Comparison of ENCODE assay signal across 8 cellular contexts in genomic region chr6:89035252-89036106, GRCh38. TPM values are rescaled to one million over a fixed set of nuclear protein-coding genes. Genes with fewer than 3 reads are reported as not detected.
DNase-seq lines count a peak whose midpoint lies in the region; ATAC-seq, FAIRE-seq and TF ChIP-seq lines count a peak whose summit lies in the region.

No MANE protein-coding gene starts in this region.

- DNase-seq in GM12892 (ENCODE audit: insufficient read length) (no peak), SHP77 (lab: John Stamatoyannopoulos, UW) (peak; percentile 48 to 66), prostate gland (ENCODE audit: low spot score) (peak; percentile 93), epidermal melanocyte (ENCODE audit: insufficient read length, low spot score) (no peak), GF-D8 (lab: John Stamatoyannopoulos, UW) (no peak)

- H3K36me3 ChIP-seq in gastroesophageal sphincter, result no peaks in the 10 kb centered on the region
- H3K36me3 ChIP-seq in prostate gland, result no peaks in the 10 kb centered on the region

- no peaks in the 10 kb centered on the region for H3K27me3 ChIP-seq in gastroesophageal sphincter
- no peaks in the 10 kb centered on the region for H3K27me3 ChIP-seq in prostate gland (replicated peaks; ENCODE audit: insufficient read depth)

- H3K4me1 ChIP-seq in gastroesophageal sphincter (peaks cover 2 to 46% (median 9%) of the 10 kb centered on the region in 3 donors), prostate gland (replicated peaks) (peaks cover 3% of the 10 kb centered on the region)

- H3K9me3 ChIP-seq in gastroesophageal sphincter (peaks cover 0 to 10% (median 0%) of the 10 kb centered on the region in 3 donors), prostate gland (no peaks in the 10 kb centered on the region)

- peak overlapping the region; percentile 85 to 97 (median 91) for H3K27ac ChIP-seq in gastroesophageal sphincter
- peak overlapping the region; percentile 75 to 81 for H3K27ac ChIP-seq in prostate gland

- peak; percentile 91 for ATAC-seq in gastroesophageal sphincter
- ATAC-seq in HG03175 (IDR thresholded peaks at IDR 0.05; ENCODE audit: unreplicated experiment), result no peak
- ATAC-seq in HG03095 (IDR thresholded peaks at IDR 0.05; ENCODE audit: unreplicated experiment), result no peak

- TF ChIP-seq CTCF in gastroesophageal sphincter (IDR thresholded peaks at IDR 0.05) (peak in 1 of 4 experiments; percentile 9), prostate gland (IDR thresholded peaks at IDR 0.05) (no peak)

- peak; percentile 84 for TF ChIP-seq EP300 in gastroesophageal sphincter (IDR thresholded peaks at IDR 0.05)

- intact Hi-C loops in prostate gland (cut with DNase I), result loop anchor here (1.0 to 10.0 kb wide), 2 partner anchors 44 to 51 kb away; no protein-coding TSS in a partner anchor

- no peak for TF ChIP-seq POLR2A in GM12892 (IDR thresholded peaks at IDR 0.05; ENCODE audit: low read depth, low read length)
- TF ChIP-seq POLR2A in gastroesophageal sphincter (IDR thresholded peaks at IDR 0.05), result peak in 1 of 2 donors; percentile 49
- TF ChIP-seq POLR2A in prostate gland (IDR thresholded peaks at IDR 0.05), result peak; percentile 23

- H3K4me3 ChIP-seq in gastroesophageal sphincter (peak overlapping the region in 1 of 2 donors; percentile 17), prostate gland (peak overlapping the region in 1 of 2 donors; percentile 2)

- WGBS in gastroesophageal sphincter (ENCODE audit: low coverage in 1 of 2), 2 donors, result 26 to 28% methylated on average over 13 to 14 of the region's 14 CpGs
- WGBS in prostate gland, result 8% methylated on average over 14 of the region's 14 CpGs

- peak; percentile 14 for FAIRE-seq in GM12892 (lab: Jason Lieb, UNC)

RNA-seq across cellular contexts. Expression of gene PNRC1, which starts 45.1 kb away (rescaled TPM):
- 51.4 TPM for polyA plus RNA-seq in GM12892 (2012; ENCODE audit: missing spikeins)
- 100 to 1,000 TPM; 316 to 349 (median 331) TPM for total RNA-seq in gastroesophageal sphincter
- 100 to 1,000 TPM; 216 to 273 TPM for total RNA-seq in prostate gland

Comparison
In these comparisons a context has a peak if more than half of its experiments do, and no peak if none do; other contexts are left out.
1. DNase-seq: peak in SHP77 (2 of 2) and prostate gland (single experiment); none in GM12892 (single experiment), epidermal melanocyte (single experiment) and GF-D8 (single experiment).